In genomic region chr11:66082936-66083698, GRCh38 we compare ENCODE assay signal across 9 cellular contexts. TPM values are rescaled to one million over a fixed set of nuclear protein-coding genes. Genes with fewer than 3 reads are reported as not detected.
DNase-seq lines count a peak whose midpoint lies in the region; ATAC-seq, FAIRE-seq and TF ChIP-seq lines count a peak whose summit lies in the region.
"Had no signal": no experiment of that assay in that cellular context is flagged by ENCODE, and none has a peak within 500 bp of the region (broad histone marks: within the 10 kb centered on the region; RNA-seq: fewer than 3 reads in every experiment).

No MANE protein-coding gene starts in this region.

- peaks cover 50% of the 10 kb centered on the region for H3K4me1 Mint-ChIP-seq in astrocyte (ENCODE audit: low read depth, unreplicated experiment)

- no peak overlapping the region for H2AFZ ChIP-seq in astrocyte (ENCODE audit: low read depth, low read length)

- H3K4me1 ChIP-seq in astrocyte (ENCODE audit: insufficient read depth, low read length) (peaks cover 29% of the 10 kb centered on the region), neutrophil (ENCODE audit: control insufficient read depth in 1 of 2, insufficient read depth in 1 of 2, low read depth in 1 of 2, low read length in 1 of 2) (peaks cover 52 to 56% of the 10 kb centered on the region in 2 experiments)

- H3K4me3 Mint-ChIP-seq in astrocyte (ENCODE audit: unreplicated experiment) = no peak overlapping the region

- no peak overlapping the region for H3K27ac Mint-ChIP-seq in astrocyte (ENCODE audit: unreplicated experiment)

- no peaks in the 10 kb centered on the region for H3K27me3 ChIP-seq in astrocyte (ENCODE audit: insufficient read depth, low read length)
- H3K27me3 ChIP-seq in neutrophil = no peaks in the 10 kb centered on the region

- FAIRE-seq in astrocyte (lab: Jason Lieb, UNC) = no peak

- peak overlapping the region; percentile 10 for H3K4me2 ChIP-seq in astrocyte (ENCODE audit: low read length)

- peaks cover 90% of the 10 kb centered on the region for H3K79me2 ChIP-seq in astrocyte (ENCODE audit: insufficient read depth, low read length)

- H3K4me3 ChIP-seq in astrocyte (ENCODE audit: insufficient read depth, low read depth, low read length) (no peak overlapping the region), neutrophil (ENCODE audit: low read depth in 1 of 2, low read length in 1 of 2) (peak overlapping the region in 1 of 2 experiments; percentile 30)

- H3K27me3 Mint-ChIP-seq in astrocyte (ENCODE audit: low read depth, unreplicated experiment) = no peaks in the 10 kb centered on the region

- H3K36me3 ChIP-seq in astrocyte (ENCODE audit: insufficient read depth, low read length) (peaks cover 3% of the 10 kb centered on the region), neutrophil (peaks cover 5% of the 10 kb centered on the region)

- no peaks in the 10 kb centered on the region for H3K9me3 Mint-ChIP-seq in astrocyte (ENCODE audit: unreplicated experiment)

- peaks cover 8% of the 10 kb centered on the region for H3K36me3 Mint-ChIP-seq in astrocyte (ENCODE audit: low read depth, unreplicated experiment)

- H4K20me1 ChIP-seq in astrocyte (ENCODE audit: insufficient read depth, low read length) = peaks cover 65% of the 10 kb centered on the region

- TF ChIP-seq CTCF in astrocyte (IDR thresholded peaks at IDR 0.05; ENCODE audit: insufficient read depth, low read depth, low read length) (no peak), neutrophil (IDR thresholded peaks at IDR 0.05) (no peak)

- ATAC-seq in HG03280 (IDR thresholded peaks at IDR 0.05; ENCODE audit: unreplicated experiment) = no peak

- H3K9me3 ChIP-seq in astrocyte (ENCODE audit: insufficient read depth, low read depth, low read length) = no peaks in the 10 kb centered on the region
- H3K9me3 ChIP-seq in neutrophil = no peaks in the 10 kb centered on the region

- DNase-seq in EL (peak; percentile 45), NCI-H2196 treated with DMSO at 0.1 percent for 48 hours (lab: John Stamatoyannopoulos, UW; ENCODE audit: unreplicated experiment) (peak; percentile 38), astrocyte (ENCODE audit: low read depth) (peak; percentile 41), NOMO-1 (lab: John Stamatoyannopoulos, UW; ENCODE audit: unreplicated experiment in 2 of 2) (no peak), SIG-M5 (lab: John Stamatoyannopoulos, UW) (no peak)
- no peak for DNase-seq in stimulated activated CD4-positive, alpha-beta T cell treated with anti-CD3 and anti-CD28 coated beads, Interleukin-15, amount 100 ng/mL, for 24 hours
- DNase-seq: stimulated activated CD4-positive, alpha-beta T cell treated with anti-CD3 and anti-CD28 coated beads, Interleukin-4, amount 100 ng/mL, for 24 hours had no signal

- H3K9ac ChIP-seq in astrocyte (ENCODE audit: low read length) = no peak overlapping the region

- H3K27ac ChIP-seq in astrocyte (ENCODE audit: low read depth, low read length) = no peak overlapping the region
- peak overlapping the region; percentile 94 for H3K27ac ChIP-seq in neutrophil

RNA-seq across cellular contexts. Expression of gene PACS1, which starts 13.0 kb away (rescaled TPM):
- 86.0 and 86.9 TPM in 2 replicates for total RNA-seq in astrocyte

RNA-seq across cellular contexts. Expression of gene SF3B2, which starts 31.0 kb away (rescaled TPM):
- 169 and 170 TPM in 2 replicates for total RNA-seq in astrocyte

RNA-seq across cellular contexts. Expression of gene GAL3ST3, which starts 34.2 kb away (rescaled TPM):
- 0.46 and 0.61 TPM in 2 replicates for total RNA-seq in astrocyte

RNA-seq across cellular contexts. Expression of gene CATSPER1, which starts 56.8 kb away (rescaled TPM):
- total RNA-seq in astrocyte = 0.45 TPM in 1 of 2 replicates, not detected in the other

Comparison
In these comparisons a context has a peak if more than half of its experiments do, and no peak if none do; other contexts are left out.
1. DNase-seq: peak in EL (single experiment), NCI-H2196 treated with DMSO at 0.1 percent for 48 hours (single experiment) and astrocyte (single experiment); none in NOMO-1 (0 of 2), SIG-M5 (single experiment) and stimulated activated CD4-positive, alpha-beta T cell treated with anti-CD3 and anti-CD28 coated beads, Interleukin-15, amount 100 ng/mL, for 24 hours (single experiment).